In genomic region chr13:104571161-104571889, GRCh38 we compare ENCODE assay signal across 8 cellular contexts.
DNase-seq lines count a peak whose midpoint lies in the region; ATAC-seq, FAIRE-seq and TF ChIP-seq lines count a peak whose summit lies in the region.

No MANE protein-coding gene starts in this region.

- H3K4me1 ChIP-seq in PC-3 (ENCODE audit: insufficient read depth, low read length) (peaks cover 17% of the 10 kb centered on the region), endothelial cell of umbilical vein (ENCODE audit: control insufficient read depth, extremely low read depth, insufficient read depth, low read length) (no peaks in the 10 kb centered on the region), mesendoderm (ENCODE audit: control insufficient read depth, low read depth, low read length) (no peaks in the 10 kb centered on the region)

- POLR2A ChIA-PET in HEK293T (lab: Yijun Ruan, JAX): no interaction called here
- POLR2A ChIA-PET in PC-3 (lab: Charles Lee; ENCODE audit: unreplicated experiment): interaction anchor here (0.5 to 0.7 kb wide), 4 partner anchors 90 to 1319 kb away, joined by 3 to 7 read pairs (median 4); no protein-coding TSS in a partner anchor
- POLR2A ChIA-PET in endothelial cell of umbilical vein (lab: Charles Lee): no interaction called here

- H3K9me1 ChIP-seq in endothelial cell of umbilical vein (replicated peaks; ENCODE audit: control insufficient read depth, extremely low read depth, insufficient read depth, low read length): no peaks in the 10 kb centered on the region

- no peak overlapping the region for H3K23ac ChIP-seq in mesendoderm (ENCODE audit: low read length)

- H3K36me3 ChIP-seq in PC-3 (ENCODE audit: low read depth, low read length): no peaks in the 10 kb centered on the region
- H3K36me3 ChIP-seq in endothelial cell of umbilical vein (ENCODE audit: control insufficient read depth in 2 of 2, extremely low read depth in 1 of 2, insufficient read depth in 2 of 2, low read length in 2 of 2): no peaks in the 10 kb centered on the region
- H3K36me3 ChIP-seq in mesendoderm (ENCODE audit: control insufficient read depth, insufficient read depth, low read length): no peaks in the 10 kb centered on the region

- no peaks in the 10 kb centered on the region for H3F3A ChIP-seq in PC-3 (ENCODE audit: low read length, unreplicated experiment)

- H3K9me2 ChIP-seq in PC-3 (replicated peaks; ENCODE audit: low read length): no peaks in the 10 kb centered on the region

- H3K4ac ChIP-seq in mesendoderm (ENCODE audit: low read depth, low read length): no peak overlapping the region

- dilution Hi-C loops in endothelial cell of umbilical vein (cut with MboI; ENCODE audit: extremely low pct_ligation_motif_present, low sequenced_read_pairs): no loop called here

- no peaks in the 10 kb centered on the region for H3K27me3 ChIP-seq in PC-3 (ENCODE audit: low read length)
- no peaks in the 10 kb centered on the region for H3K27me3 ChIP-seq in endothelial cell of umbilical vein (ENCODE audit: control insufficient read depth in 2 of 2, insufficient read depth in 2 of 2, low read length in 2 of 2)
- no peaks in the 10 kb centered on the region for H3K27me3 ChIP-seq in mesendoderm (ENCODE audit: insufficient read depth, low read length, poor library complexity)

- H3K9ac ChIP-seq in PC-3 (ENCODE audit: low read length) (no peak overlapping the region; the same call in 1 of the 2 replicates), endothelial cell of umbilical vein (replicated peaks; ENCODE audit: extremely low read depth, insufficient read depth, low read length) (no peak overlapping the region), mesendoderm (ENCODE audit: low read length) (no peak overlapping the region)

- TF ChIP-seq POLR2A in endothelial cell of umbilical vein (IDR thresholded peaks at IDR 0.05; ENCODE audit: low read depth, low read length): no peak

- no CpG with 5 or more reads among the region's 12 CpGs for WGBS in mesendoderm (ENCODE audit: extremely low coverage, insufficient coverage, low lambda C conversion rate)

- H3K79me1 ChIP-seq in mesendoderm (ENCODE audit: low read length): no peaks in the 10 kb centered on the region

- H4K20me1 ChIP-seq in PC-3 (ENCODE audit: low read length): no peaks in the 10 kb centered on the region
- no peaks in the 10 kb centered on the region for H4K20me1 ChIP-seq in endothelial cell of umbilical vein (replicated peaks; ENCODE audit: control insufficient read depth, extremely low read depth, insufficient read depth, low read length)

- intact Hi-C loops in PC-3 (cut with micrococcal nuclease): loop anchor here (1.0 to 5.0 kb wide), 9 partner anchors 104 to 1965 kb away; no protein-coding TSS in a partner anchor
- intact Hi-C loops in endothelial cell of umbilical vein (cut with micrococcal nuclease): loop anchor here (1.0 to 10.0 kb wide), 6 partner anchors 254 to 1965 kb away; no protein-coding TSS in a partner anchor

- no peak overlapping the region for H2BK15ac ChIP-seq in mesendoderm (replicated peaks; ENCODE audit: low read depth)

- TF ChIP-seq CTCF in AG10803 (conservative IDR thresholded peaks at IDR 0.05; ENCODE audit: low read length): peak; percentile 57
- TF ChIP-seq CTCF in PC-3 (conservative IDR thresholded peaks at IDR 0.05; ENCODE audit: low read depth, low read length): peak; percentile 66
- TF ChIP-seq CTCF in endothelial cell of umbilical vein (IDR thresholded peaks at IDR 0.05; ENCODE audit: extremely low read depth in 1 of 2, insufficient read depth in 1 of 2, low read depth in 1 of 2, low read length in 2 of 2): peak; percentile 73 to 76

- H2AFZ ChIP-seq in PC-3 (ENCODE audit: low read length) (peak overlapping the region; percentile 89), endothelial cell of umbilical vein (ENCODE audit: low read depth, low read length) (peak overlapping the region; percentile 43)

- no TSS peak for BruUV-seq in PC-3 (replicated peaks; lab: Mats Ljungman, UMichigan)
- BruUV-seq in endothelial cell of umbilical vein (replicated peaks; lab: Mats Ljungman, UMichigan): no TSS peak

- H3K79me2 ChIP-seq in PC-3 (ENCODE audit: low read length) (no peaks in the 10 kb centered on the region), endothelial cell of umbilical vein (ENCODE audit: control insufficient read depth, insufficient read depth, low read length) (no peaks in the 10 kb centered on the region), mesendoderm (ENCODE audit: control insufficient read depth, insufficient read depth, low read length) (no peaks in the 10 kb centered on the region)

- H2BK120ac ChIP-seq in mesendoderm (ENCODE audit: low read depth, low read length): no peak overlapping the region

- H3K4me2 ChIP-seq in PC-3 (ENCODE audit: low read length) (peak overlapping the region; percentile 80), endothelial cell of umbilical vein (ENCODE audit: insufficient read depth, low read length) (no peak overlapping the region), mesendoderm (ENCODE audit: low read length) (no peak overlapping the region)

- no peak overlapping the region for H3K4me3 ChIP-seq in AG10803 (ENCODE audit: low read length)
- H3K4me3 ChIP-seq in PC-3 (ENCODE audit: low read length): peak overlapping the region; percentile 55
- H3K4me3 ChIP-seq in endothelial cell of umbilical vein (replicated peaks in 1 of 3; ENCODE audit: insufficient read depth in 1 of 3, low read depth in 1 of 3, low read length in 3 of 3): no peak overlapping the region
- no peak overlapping the region for H3K4me3 ChIP-seq in mesendoderm (ENCODE audit: low read length)

- DNase-seq in AG10803 (ENCODE audit: low read depth): peak; percentile 54
- peak; percentile 30 for DNase-seq in HEK293T (ENCODE audit: extremely low spot score)
- DNase-seq in PC-3: peak; percentile 90
- peak; percentile 89 for DNase-seq in endothelial cell of umbilical vein (ENCODE audit: low read depth, low spot score)
- peak; percentile 90 for DNase-seq in mesendoderm
- no peak for DNase-seq in activated CD8-positive, alpha-beta memory T cell treated with anti-CD3 and anti-CD28 coated beads for 24 hours
- DNase-seq in activated effector memory CD4-positive, alpha-beta T cell treated with anti-CD3 and anti-CD28 coated beads, Interleukin-2, amount 50 U/mL, for 16 hours: no peak

- H2AK5ac ChIP-seq in mesendoderm (ENCODE audit: low read length): no peak overlapping the region

- no peak overlapping the region for H3K18ac ChIP-seq in mesendoderm (ENCODE audit: low read length)

- H3K9me3 ChIP-seq in PC-3 (ENCODE audit: low read length): no peaks in the 10 kb centered on the region
- no peaks in the 10 kb centered on the region for H3K9me3 ChIP-seq in endothelial cell of umbilical vein (replicated peaks; ENCODE audit: control insufficient read depth, insufficient read depth, low read length)

- no peak overlapping the region for H3K56ac ChIP-seq in mesendoderm (ENCODE audit: low read length)

- peak; percentile 96 for ATAC-seq in PC-3
- no peak for ATAC-seq in HG03045 (IDR thresholded peaks at IDR 0.05; ENCODE audit: unreplicated experiment)

- H4K8ac ChIP-seq in mesendoderm (ENCODE audit: low read depth, low read length): no peak overlapping the region

- no peak overlapping the region for H4K5ac ChIP-seq in mesendoderm (ENCODE audit: low read length)

- CTCF ChIA-PET in HEK293T (lab: Yijun Ruan, JAX) (interaction anchor here (0.6 to 1.9 kb wide), 5 partner anchors 18 to 1464 kb away, joined by 3 to 9 read pairs (median 3); no protein-coding TSS in a partner anchor), PC-3 (lab: Charles Lee) (interaction anchor here (0.5 to 0.8 kb wide), 7 partner anchors 11 to 1967 kb away, joined by 3 to 6 read pairs (median 4); no protein-coding TSS in a partner anchor), endothelial cell of umbilical vein (lab: Charles Lee) (interaction anchor here (0.6 to 3.9 kb wide), 34 partner anchors 8 to 1999 kb away, joined by 3 to 45 read pairs (median 4); partner anchors contain the start of gene EFNB2)

- peak; percentile 79 for FAIRE-seq in endothelial cell of umbilical vein (lab: Jason Lieb, UNC)

- H3K27ac ChIP-seq in PC-3 (ENCODE audit: low read length): peak overlapping the region; percentile 68
- H3K27ac ChIP-seq in endothelial cell of umbilical vein (ENCODE audit: insufficient read depth, low read depth, low read length): peak overlapping the region; percentile 4
- no peak overlapping the region for H3K27ac ChIP-seq in mesendoderm (ENCODE audit: low read depth, low read length)

- H2BK5ac ChIP-seq in mesendoderm (ENCODE audit: low read length): no peak overlapping the region

TF ChIP-seq in HEK293T, 16 proteins besides CTCF, POLR2A, EP300 and RAD21:
- TF ChIP-seq FOXA1 (IDR thresholded peaks at IDR 0.05) (no peak), L3MBTL2 (conservative IDR thresholded peaks at IDR 0.05) (no peak), ZNF384 (IDR thresholded peaks at IDR 0.05) (no peak), TARDBP (IDR thresholded peaks at IDR 0.05) (no peak), FOXM1 (IDR thresholded peaks at IDR 0.05; ENCODE audit: borderline replicate concordance) (no peak)
TF ChIP-seq in HEK293T: peak in this region for 0.

TF ChIP-seq in endothelial cell of umbilical vein, 7 proteins besides CTCF, POLR2A, EP300 and RAD21:
- TF ChIP-seq EZH2 (IDR thresholded peaks at IDR 0.05; ENCODE audit: borderline replicate concordance, low read depth, low read length, severe bottlenecking) (no peak), MYC (IDR thresholded peaks at IDR 0.05; ENCODE audit: low read depth, low read length) (no peak)

Comparison
In these comparisons a context has a peak if more than half of its experiments do, and no peak if none do; other contexts are left out.
1. DNase-seq: peak in AG10803 (single experiment), HEK293T (single experiment), PC-3 (single experiment), endothelial cell of umbilical vein (single experiment) and mesendoderm (single experiment); none in activated CD8-positive, alpha-beta memory T cell treated with anti-CD3 and anti-CD28 coated beads for 24 hours (single experiment) and activated effector memory CD4-positive, alpha-beta T cell treated with anti-CD3 and anti-CD28 coated beads, Interleukin-2, amount 50 U/mL, for 16 hours (single experiment).
2. Peak in every context shown above with its lines, with median percentiles within 50 percentile points of each other: CTCF ChIP-seq.